In genomic region chr22:43501951-43502874, GRCh38 we compare ENCODE assay signal across 16 cellular contexts.
"Had no signal": no experiment of that assay in that cellular context is flagged by ENCODE, and none has a peak within 500 bp of the region (broad histone marks: within the 10 kb centered on the region; RNA-seq: fewer than 3 reads in every experiment).

No MANE protein-coding gene starts in this region.

- ATAC-seq: naive thymus-derived CD4-positive, alpha-beta T cell; pancreas; stimulated activated memory B cell treated with anti-CD40 and anti-IgM and Interleukin-4, amounts not matched to agents 10 μg/mL and 1 μg/mL and 100 μg/mL, for 72 hours had no signal

- H3K27me3 Mint-ChIP-seq: activated B cell treated with CpG ODN at 0.5 μM for 24 hours; activated CD4-positive, alpha-beta memory T cell treated with anti-CD3 and anti-CD28 coated beads for 36 hours; activated naive CD8-positive, alpha-beta T cell; naive thymus-derived CD4-positive, alpha-beta T cell; stimulated activated memory B cell treated with anti-CD40 and anti-IgM and Interleukin-4, amounts not matched to agents 10 μg/mL and 1 μg/mL and 100 μg/mL, for 72 hours had no signal

- H3K4me3 Mint-ChIP-seq: activated B cell treated with CpG ODN at 0.5 μM for 24 hours; activated CD4-positive, alpha-beta memory T cell treated with anti-CD3 and anti-CD28 coated beads for 36 hours; activated naive CD8-positive, alpha-beta T cell; activated T-helper 1 cell treated with anti-CD3 and anti-CD28 coated beads, Interleukin-12 subunit alpha, Interleukin-12 subunit beta, Interleukin-2, Interleukin-4 antibody, amounts not matched to agents 30 ng/mL and 10 ng/mL and 1 ng/mL, durations not matched to agents 14 hours and 24 hours and 36 hours; naive thymus-derived CD4-positive, alpha-beta T cell; neural progenitor cell; stimulated activated memory B cell treated with anti-CD40 and anti-IgM and Interleukin-4, amounts not matched to agents 10 μg/mL and 1 μg/mL and 100 μg/mL, for 72 hours had no signal

- H3K36me3 Mint-ChIP-seq: activated CD4-positive, alpha-beta memory T cell treated with anti-CD3 and anti-CD28 coated beads for 36 hours; activated naive CD8-positive, alpha-beta T cell; neural progenitor cell; stimulated activated memory B cell treated with anti-CD40 and anti-IgM and Interleukin-4, amounts not matched to agents 10 μg/mL and 1 μg/mL and 100 μg/mL, for 72 hours had no signal

- H3K9me3 Mint-ChIP-seq: activated B cell treated with CpG ODN at 0.5 μM for 24 hours; activated CD4-positive, alpha-beta memory T cell treated with anti-CD3 and anti-CD28 coated beads for 36 hours; activated T-helper 1 cell treated with anti-CD3 and anti-CD28 coated beads, Interleukin-12 subunit alpha, Interleukin-12 subunit beta, Interleukin-2, Interleukin-4 antibody, amounts not matched to agents 30 ng/mL and 10 ng/mL and 1 ng/mL, durations not matched to agents 14 hours and 24 hours and 36 hours; stimulated activated memory B cell treated with anti-CD40 and anti-IgM and Interleukin-4, amounts not matched to agents 10 μg/mL and 1 μg/mL and 100 μg/mL, for 72 hours had no signal

- H3K27ac Mint-ChIP-seq: activated B cell treated with CpG ODN at 0.5 μM for 24 hours; activated CD4-positive, alpha-beta memory T cell treated with anti-CD3 and anti-CD28 coated beads for 36 hours; activated naive CD8-positive, alpha-beta T cell; activated T-helper 1 cell treated with anti-CD3 and anti-CD28 coated beads, Interleukin-12 subunit alpha, Interleukin-12 subunit beta, Interleukin-2, Interleukin-4 antibody, amounts not matched to agents 30 ng/mL and 10 ng/mL and 1 ng/mL, durations not matched to agents 14 hours and 24 hours and 36 hours; naive thymus-derived CD4-positive, alpha-beta T cell; neural progenitor cell; stimulated activated memory B cell treated with anti-CD40 and anti-IgM and Interleukin-4, amounts not matched to agents 10 μg/mL and 1 μg/mL and 100 μg/mL, for 72 hours had no signal

- DNase-seq: activated B cell treated with CpG ODN at 0.5 μM for 24 hours; activated CD4-positive, alpha-beta memory T cell treated with anti-CD3 and anti-CD28 coated beads for 36 hours; activated CD4-positive, alpha-beta T cell treated with anti-CD3 and anti-CD28 coated beads for 4 hours; activated gamma-delta T cell treated with Interleukin-2 at 50 U/mL for 16 hours; activated T-cell treated with anti-CD3 and anti-CD28 coated beads for 4 hours; dermis blood vessel endothelial cell; mesenchymal stem cell; naive thymus-derived CD4-positive, alpha-beta T cell; spleen; stimulated activated CD4-positive, alpha-beta T cell treated with anti-CD3 and anti-CD28 coated beads, Interleukin-4, amount 100 ng/mL, for 4 hours; thyroid gland had no signal

- H3K4me1 Mint-ChIP-seq: activated B cell treated with CpG ODN at 0.5 μM for 24 hours; naive thymus-derived CD4-positive, alpha-beta T cell; neural progenitor cell; stimulated activated memory B cell treated with anti-CD40 and anti-IgM and Interleukin-4, amounts not matched to agents 10 μg/mL and 1 μg/mL and 100 μg/mL, for 72 hours had no signal
